In genomic region chr11:3890806-3891205, GRCh38 we compare ENCODE assay signal across 18 cellular contexts. TPM values are rescaled to one million over a fixed set of nuclear protein-coding genes. Genes with fewer than 3 reads are reported as not detected.
A peak's percentile ranks its signal among the peaks of the same experiment; 100 is the strongest.
DNase-seq lines count a peak whose midpoint lies in the region; ATAC-seq, FAIRE-seq and TF ChIP-seq lines count a peak whose summit lies in the region.
"Had no signal": no experiment of that assay in that cellular context is flagged by ENCODE, and none has a peak within 500 bp of the region (broad histone marks: within the 10 kb centered on the region; RNA-seq: fewer than 3 reads in every experiment).

No MANE protein-coding gene starts in this region.

- H3K4me3 Mint-ChIP-seq in T-helper 17 cell: no peak overlapping the region
- H3K4me3 Mint-ChIP-seq: CD8-positive, alpha-beta memory T cell; H9 had no signal

- no peak for DNase-seq in GM18507 (ENCODE audit: extremely low spot score, insufficient read length, low read depth)
- DNase-seq in T-helper 17 cell: no peak
- DNase-seq in HPDE6-E6E7 (ENCODE audit: extremely low spot score): no peak
- no peak for DNase-seq in NCI-H524 treated with DMSO at 0.1 percent for 48 hours (lab: John Stamatoyannopoulos, UW)
- no peak for DNase-seq in iPS-NIHi11 (ENCODE audit: low spot score)
- DNase-seq: 8988T; AML-193; Caco-2; CD8-positive, alpha-beta memory T cell; DND-41; GF-D8; GOT3; H9 had no signal

- H3K36me3 ChIP-seq in BLaER1 (no peaks in the 10 kb centered on the region), neutrophil (no peaks in the 10 kb centered on the region)

- FAIRE-seq in GM18507 (lab: Jason Lieb, UNC): peak; percentile 21

- ATAC-seq in T-helper 17 cell (no peak), GM21447 (IDR thresholded peaks at IDR 0.05; ENCODE audit: unreplicated experiment) (no peak)

- H3K4me3 ChIP-seq in BLaER1: no peak overlapping the region
- no peak overlapping the region for H3K4me3 ChIP-seq in neutrophil (ENCODE audit: low read depth in 1 of 2, low read length in 1 of 2)

- peak overlapping the region; percentile 83 for H3K4me2 ChIP-seq in BLaER1

- H3K27me3 ChIP-seq in BLaER1 (no peaks in the 10 kb centered on the region), neutrophil (no peaks in the 10 kb centered on the region)

- H3K4me1 ChIP-seq in BLaER1 (peaks cover 87% of the 10 kb centered on the region), neutrophil (ENCODE audit: control insufficient read depth in 1 of 2, insufficient read depth in 1 of 2, low read depth in 1 of 2, low read length in 1 of 2) (peaks cover 65 to 67% of the 10 kb centered on the region in 2 experiments)
- H3K4me1 ChIP-seq: Caco-2 had no signal

- peak overlapping the region; percentile 83 for H3K27ac Mint-ChIP-seq in T-helper 17 cell
- H3K27ac Mint-ChIP-seq: H9 had no signal

- H3K27ac ChIP-seq in BLaER1 (no peak overlapping the region), neutrophil (peak overlapping the region; percentile 59)
- H3K27ac ChIP-seq: C4-2B had no signal

- no peaks in the 10 kb centered on the region for H3K9me3 ChIP-seq in BLaER1
- H3K9me3 ChIP-seq in T-helper 17 cell (ENCODE audit: control insufficient read depth, low read length, poor library complexity, severe bottlenecking): no peaks in the 10 kb centered on the region
- no peaks in the 10 kb centered on the region for H3K9me3 ChIP-seq in neutrophil
- H3K9me3 ChIP-seq: Caco-2 had no signal

- peaks cover 46% of the 10 kb centered on the region for H3K4me1 Mint-ChIP-seq in T-helper 17 cell
- H3K4me1 Mint-ChIP-seq: H9 had no signal

- H3K9ac ChIP-seq in BLaER1: no peak overlapping the region

- H3K27me3 Mint-ChIP-seq in T-helper 17 cell: no peaks in the 10 kb centered on the region
- H3K27me3 Mint-ChIP-seq: CD8-positive, alpha-beta memory T cell; IgD-negative memory B cell had no signal

- TF ChIP-seq CTCF in neutrophil (IDR thresholded peaks at IDR 0.05): no peak

- no peaks in the 10 kb centered on the region for H3K36me3 Mint-ChIP-seq in T-helper 17 cell (ENCODE audit: low read depth)
- H3K36me3 Mint-ChIP-seq: IgD-negative memory B cell had no signal

- peaks cover 67% of the 10 kb centered on the region for H4K20me1 ChIP-seq in BLaER1

RNA-seq across cellular contexts. Expression of gene STIM1, which starts 35.3 kb away (rescaled TPM):
- 100 to 1,000 TPM; 115 to 125 TPM for total RNA-seq in T-helper 17 cell

RNA-seq across cellular contexts. Expression of gene RHOG, which starts 50.0 kb away (rescaled TPM):
- total RNA-seq in T-helper 17 cell: 100 to 1,000 TPM; 114 to 123 TPM
